Comparison of ENCODE assay signal across 12 cellular contexts in genomic region chr1:208177656-208178055, GRCh38.
DNase-seq lines count a peak whose midpoint lies in the region; ATAC-seq, FAIRE-seq and TF ChIP-seq lines count a peak whose summit lies in the region.
"Had no signal": no experiment of that assay in that cellular context is flagged by ENCODE, and none has a peak within 500 bp of the region (broad histone marks: within the 10 kb centered on the region; RNA-seq: fewer than 3 reads in every experiment).

No MANE protein-coding gene starts in this region.

- intact Hi-C loops in tibial artery (cut with DNase I; ENCODE audit: low total_unique reads), result no loop called here

- FAIRE-seq in small intestine (lab: Jason Lieb, UNC), result no peak

- H3K4me3 ChIP-seq in WERI-Rb-1 (ENCODE audit: low read depth, low read length) (no peak overlapping the region), small intestine (ENCODE audit: low read depth in 1 of 2, low read length in 2 of 2) (no peak overlapping the region), tibial artery (no peak overlapping the region)
- H3K4me3 ChIP-seq: ascending aorta, smooth muscle cell had no signal

- TF ChIP-seq CTCF in WERI-Rb-1 (IDR thresholded peaks at IDR 0.05; ENCODE audit: low read depth, low read length) (no peak), tibial artery (IDR thresholded peaks at IDR 0.05) (no peak)

- ATAC-seq in GM21390 (IDR thresholded peaks at IDR 0.05; ENCODE audit: unreplicated experiment) (peak; percentile 70), HG03439 (IDR thresholded peaks at IDR 0.05; ENCODE audit: unreplicated experiment) (peak; percentile 66)

- H3K27me3 ChIP-seq in WERI-Rb-1 (ENCODE audit: insufficient read depth, low read depth, severe bottlenecking) (no peaks in the 10 kb centered on the region), small intestine (ENCODE audit: control insufficient read depth in 2 of 2, insufficient read depth in 2 of 2, low read length in 2 of 2) (no peaks in the 10 kb centered on the region), tibial artery (no peaks in the 10 kb centered on the region)
- H3K27me3 ChIP-seq: ascending aorta had no signal

- H3K9me3 ChIP-seq in WERI-Rb-1 (ENCODE audit: severe bottlenecking) (no peaks in the 10 kb centered on the region), small intestine (ENCODE audit: control insufficient read depth, low read depth) (no peaks in the 10 kb centered on the region), tibial artery (no peaks in the 10 kb centered on the region)
- H3K9me3 ChIP-seq: ascending aorta had no signal

- peak overlapping the region; percentile 27 for H3K27ac ChIP-seq in WERI-Rb-1
- H3K27ac ChIP-seq in small intestine (ENCODE audit: low read depth in 1 of 2, low read length in 1 of 2), result peak overlapping the region; percentile 52 to 88
- H3K27ac ChIP-seq in tibial artery, result no peak overlapping the region
- H3K27ac ChIP-seq: ascending aorta had no signal

- DNase-seq in WERI-Rb-1, result no peak
- peak; percentile 95 for DNase-seq in small intestine
- DNase-seq in tibial artery, result no peak
- DNase-seq in HCEC 1CT, result no peak
- no peak for DNase-seq in GM19240 (ENCODE audit: insufficient read length, low spot score)
- DNase-seq in SHP77 (lab: John Stamatoyannopoulos, UW), result no peak
- DNase-seq: T-helper 2 cell, trophoblast cell had no signal

- H3K4me1 ChIP-seq in small intestine (ENCODE audit: control insufficient read depth in 2 of 2, insufficient read depth in 1 of 2, low read depth in 1 of 2, low read length in 1 of 2) (peaks cover 8 to 27% of the 10 kb centered on the region in 2 donors), tibial artery (peaks cover 0 to 52% (median 32%) of the 10 kb centered on the region in 4 donors)

- 8 to 32% (median 24%) methylated on average over 3 of the region's 3 CpGs for WGBS in small intestine, 3 donors

- peaks cover 4% of the 10 kb centered on the region; the same call in 1 of the 2 replicates for H3K36me3 ChIP-seq in WERI-Rb-1
- no peaks in the 10 kb centered on the region for H3K36me3 ChIP-seq in small intestine (ENCODE audit: control insufficient read depth in 2 of 2, insufficient read depth in 2 of 2, low read length in 2 of 2)
- H3K36me3 ChIP-seq in tibial artery, result no peaks in the 10 kb centered on the region

Comparison
In these comparisons a context has a peak if more than half of its experiments do, and no peak if none do; other contexts are left out.
1. H3K27ac ChIP-seq: peak in WERI-Rb-1 (single experiment) and small intestine (2 of 2); none in tibial artery (0 of 2).